23 cellular contexts compared by ENCODE assay signal in the genomic region with DNA sequence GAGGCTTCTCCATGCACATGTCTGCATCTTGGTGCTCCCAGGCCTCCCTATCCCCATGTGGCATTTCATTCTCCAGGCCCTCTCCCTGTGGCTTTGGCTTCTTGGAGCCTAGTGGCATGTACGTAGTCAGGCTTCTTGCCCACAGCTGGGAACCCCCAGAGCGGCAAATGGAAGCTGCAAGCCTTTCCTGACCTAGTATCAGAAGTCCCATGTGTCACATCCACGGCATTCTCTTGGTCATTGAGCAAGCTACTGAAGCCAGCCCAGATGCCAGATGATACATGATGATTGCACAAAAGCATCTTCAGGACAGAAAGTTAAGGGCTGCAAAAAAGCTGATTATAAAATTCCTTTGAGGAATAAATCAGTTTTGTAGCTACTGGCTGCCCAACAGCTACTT.
DNase-seq lines count a peak whose midpoint lies in the region; ATAC-seq and TF ChIP-seq lines count a peak whose summit lies in the region.
"Had no signal": no experiment of that assay in that cellular context is flagged by ENCODE, and none has a peak within 500 bp of the region (broad histone marks: within the 10 kb centered on the region; RNA-seq: fewer than 3 reads in every experiment).

No MANE protein-coding gene starts in this region.

- BruUV-seq in IMR-90 (replicated peaks; lab: Mats Ljungman, UMichigan) (no TSS peak), PC-3 (replicated peaks; lab: Mats Ljungman, UMichigan) (no TSS peak)

- TF ChIP-seq CTCF in BJ (IDR thresholded peaks at IDR 0.05; ENCODE audit: insufficient read depth, low read depth, low read length) (no peak), IMR-90 (conservative IDR thresholded peaks at IDR 0.05; ENCODE audit: low read depth, low read length) (no peak), osteoblast (IDR thresholded peaks at IDR 0.05; ENCODE audit: extremely low read depth, low read depth, low read length) (no peak), PC-3 (conservative IDR thresholded peaks at IDR 0.05; ENCODE audit: low read depth, low read length) (no peak)

- H3K4ac ChIP-seq in IMR-90 (ENCODE audit: low read depth, low read length) = peak overlapping the region; percentile 5; the same call in 1 of the 2 replicates

- no peaks in the 10 kb centered on the region for H3K9me2 ChIP-seq in PC-3 (replicated peaks; ENCODE audit: low read length)

- no peak overlapping the region for H2AFZ ChIP-seq in IMR-90 (replicated peaks; ENCODE audit: low read length, poor library complexity)
- peak overlapping the region; percentile 2 for H2AFZ ChIP-seq in osteoblast (ENCODE audit: low read length)
- H2AFZ ChIP-seq in PC-3 (ENCODE audit: low read length) = no peak overlapping the region

- H3K9ac ChIP-seq in IMR-90 (ENCODE audit: low read depth, low read length) (no peak overlapping the region), PC-3 (ENCODE audit: low read length) (no peak overlapping the region)

- H3K79me2 ChIP-seq in osteoblast (ENCODE audit: insufficient read depth, low read length) (no peaks in the 10 kb centered on the region), PC-3 (ENCODE audit: low read length) (no peaks in the 10 kb centered on the region)

- no peaks in the 10 kb centered on the region for H3K27me3 ChIP-seq in BJ (ENCODE audit: control insufficient read depth, insufficient read depth, low read length)
- H3K27me3 ChIP-seq in IMR-90 (ENCODE audit: control insufficient read depth, insufficient read depth, low read length) = no peaks in the 10 kb centered on the region
- H3K27me3 ChIP-seq in osteoblast (ENCODE audit: insufficient read depth, low read length) = no peaks in the 10 kb centered on the region
- H3K27me3 ChIP-seq in PC-3 (ENCODE audit: low read length) = peaks cover 35% of the 10 kb centered on the region; the same call in 1 of the 2 replicates
- H3K27me3 ChIP-seq: BE2C, cardiac muscle cell, suprapubic skin had no signal

- TF ChIP-seq RAD21 in IMR-90 (IDR thresholded peaks at IDR 0.05; ENCODE audit: low read length) = no peak

- peak overlapping the region; percentile 7; the same call in 1 of the 2 replicates for H2AK5ac ChIP-seq in IMR-90 (ENCODE audit: low read depth, low read length)

- ATAC-seq in IMR-90 (ENCODE audit: low read depth) (peak; percentile 41), PC-3 (no peak), GM21423 (IDR thresholded peaks at IDR 0.05; ENCODE audit: unreplicated experiment) (no peak), GM19023 (IDR thresholded peaks at IDR 0.05; ENCODE audit: unreplicated experiment) (no peak)
- ATAC-seq: activated naive CD4-positive, alpha-beta T cell treated with anti-CD3 and anti-CD28 coated beads, Interleukin-2, amount 50 U/mL, for 72 hours; Panc1 had no signal

- peak overlapping the region; percentile 45; the same call in 1 of the 2 replicates for H2BK120ac ChIP-seq in IMR-90 (ENCODE audit: low read depth, low read length)

- no peak overlapping the region; the same call in 1 of the 2 replicates for H3K18ac ChIP-seq in IMR-90 (ENCODE audit: low read depth, low read length)

- H3K14ac ChIP-seq in IMR-90 (replicated peaks; ENCODE audit: low read depth, low read length) = no peak overlapping the region

- in situ Hi-C loops in IMR-90 (cut with MboI; ENCODE audit: low sequenced_read_pairs) = no loop called here

- POLR2A ChIA-PET in BJ (lab: Charles Lee) (no interaction called here), IMR-90 (lab: Charles Lee; ENCODE audit: unreplicated experiment) (no interaction called here), PC-3 (lab: Charles Lee; ENCODE audit: unreplicated experiment) (no interaction called here)

- H3K56ac ChIP-seq in IMR-90 (ENCODE audit: extremely low read depth, insufficient read depth, low read length) = no peak overlapping the region

- H3K79me1 ChIP-seq in IMR-90 (ENCODE audit: low read depth in 1 of 2, low read length in 2 of 2) = peaks cover 13 to 42% of the 10 kb centered on the region in 2 experiments; a peak in 3 of 4 replicates

- peak overlapping the region; percentile 66; the same call in 1 of the 3 replicates for H2BK15ac ChIP-seq in IMR-90 (ENCODE audit: low read depth, low read length)

- dilution Hi-C loops in IMR-90 (cut with HindIII; ENCODE audit: low sequenced_read_pairs, unreplicated experiment) = no loop called here

- intact Hi-C loops in IMR-90 (cut with micrococcal nuclease) = loop anchor here (10.0 kb wide), 1 partner anchor 568 kb away; no protein-coding TSS in a partner anchor
- intact Hi-C loops in PC-3 (cut with micrococcal nuclease) = no loop called here

- H2BK20ac ChIP-seq in IMR-90 (ENCODE audit: low read depth, low read length) = peak overlapping the region; percentile 4; the same call in 1 of the 2 replicates

- TF ChIP-seq POLR2A in IMR-90 (IDR thresholded peaks at IDR 0.05; ENCODE audit: low read depth, low read length) = no peak

- peaks cover 24% of the 10 kb centered on the region for H3K9me1 ChIP-seq in IMR-90 (ENCODE audit: insufficient read depth, low read length)

- H3F3A ChIP-seq in PC-3 (ENCODE audit: low read length, unreplicated experiment) = no peaks in the 10 kb centered on the region

- H3K9me3 ChIP-seq in IMR-90 (ENCODE audit: control insufficient read depth, insufficient read depth, low read length) (no peaks in the 10 kb centered on the region), osteoblast (ENCODE audit: low read depth, low read length) (no peaks in the 10 kb centered on the region), PC-3 (ENCODE audit: low read length) (no peaks in the 10 kb centered on the region)
- H3K9me3 ChIP-seq: BE2C, suprapubic skin had no signal

- H2BK5ac ChIP-seq in IMR-90 (ENCODE audit: low read depth, low read length, poor library complexity, severe bottlenecking) = peak overlapping the region; percentile 5

- WGBS in IMR-90 (ENCODE audit: extremely low coverage in 2 of 2, insufficient read length in 1 of 2), 2 experiments = 94% methylated on average over 3 of the region's 3 CpGs; no CpG with 5 or more reads in 1 of the 2 experiments

- no peak overlapping the region for H3K4me3 ChIP-seq in BJ (ENCODE audit: low read depth, low read length)
- no peak overlapping the region for H3K4me3 ChIP-seq in IMR-90 (ENCODE audit: insufficient read depth, low read depth, low read length)
- H3K4me3 ChIP-seq in osteoblast (ENCODE audit: insufficient read depth, low read length) = no peak overlapping the region
- H3K4me3 ChIP-seq in PC-3 (ENCODE audit: low read length) = no peak overlapping the region
- H3K4me3 ChIP-seq: cardiac muscle cell, suprapubic skin had no signal

- H3K4me2 ChIP-seq in IMR-90 (ENCODE audit: low read depth, low read length) (no peak overlapping the region), osteoblast (ENCODE audit: insufficient read depth, low read length) (peak overlapping the region; percentile 26), PC-3 (ENCODE audit: low read length) (no peak overlapping the region)

- DNase-seq in BJ (ENCODE audit: low read depth) (peak; percentile 10), IMR-90 (peak; percentile 59), fibroblast of gingiva (ENCODE audit: low read depth) (peak; percentile 92), osteoblast (ENCODE audit: insufficient read length, low spot score, missing footprints) (no peak), PC-3 (no peak), NCI-H146 treated with DMSO at 0.1 percent for 48 hours (lab: John Stamatoyannopoulos, UW; ENCODE audit: unreplicated experiment) (no peak)
- DNase-seq: activated CD4-positive, alpha-beta T cell treated with anti-CD3 and anti-CD28 coated beads, Interleukin-2, amount 50 U/mL, for 48 hours; activated T-cell treated with anti-CD3 and anti-CD28 coated beads, Interleukin-2, amount 50 U/mL, for 1 hour; BE2C; Calu3; effector CD8-positive, alpha-beta T cell; foreskin melanocyte; GDM1; H9; NCI-H1436 treated with DMSO at 0.1 percent for 48 hours; stimulated activated CD4-positive, alpha-beta T cell treated with anti-CD3 and anti-CD28 coated beads, Interleukin-4, amount 100 ng/mL, for 24 hours; SW 1271 had no signal

- no peak overlapping the region for H2AK9ac ChIP-seq in IMR-90 (replicated peaks; ENCODE audit: low read depth, low read length, poor library complexity)

- H4K5ac ChIP-seq in IMR-90 (ENCODE audit: low read depth, low read length) = no peak overlapping the region

- H3K4me1 ChIP-seq in IMR-90 (ENCODE audit: control insufficient read depth, insufficient read depth, low read length) (peaks cover 21% of the 10 kb centered on the region), osteoblast (ENCODE audit: insufficient read depth, low read length) (peaks cover 51% of the 10 kb centered on the region), PC-3 (ENCODE audit: insufficient read depth, low read length) (peaks cover 14% of the 10 kb centered on the region)
- H3K4me1 ChIP-seq: BE2C had no signal

- CTCF ChIA-PET in BJ (lab: Yijun Ruan, JAX) = interaction anchor here (1.2 to 2.2 kb wide), 2 partner anchors 67 to 557 kb away, joined by 3 to 8 read pairs; no protein-coding TSS in a partner anchor
- CTCF ChIA-PET in IMR-90 (lab: Yijun Ruan, JAX) = no interaction called here
- CTCF ChIA-PET in PC-3 (lab: Charles Lee) = no interaction called here

- H3K27ac ChIP-seq in IMR-90 (ENCODE audit: insufficient read depth, low read length) (no peak overlapping the region), osteoblast (ENCODE audit: low read depth, low read length) (peak overlapping the region; percentile 77), PC-3 (ENCODE audit: low read length) (no peak overlapping the region)
- H3K27ac ChIP-seq: cardiac muscle cell, suprapubic skin had no signal

- peaks cover 4% of the 10 kb centered on the region; the same call in 1 of the 2 replicates for H4K20me1 ChIP-seq in IMR-90 (ENCODE audit: insufficient read depth, low read length)
- H4K20me1 ChIP-seq in osteoblast (ENCODE audit: insufficient read depth, low read length) = no peaks in the 10 kb centered on the region
- H4K20me1 ChIP-seq in PC-3 (ENCODE audit: low read length) = no peaks in the 10 kb centered on the region

- H3K36me3 ChIP-seq in BJ (ENCODE audit: control insufficient read depth, insufficient read depth, low read length) = no peaks in the 10 kb centered on the region
- no peaks in the 10 kb centered on the region for H3K36me3 ChIP-seq in IMR-90 (ENCODE audit: control insufficient read depth, insufficient read depth, low read length)
- H3K36me3 ChIP-seq in osteoblast (ENCODE audit: insufficient read depth, low read length) = no peaks in the 10 kb centered on the region
- no peaks in the 10 kb centered on the region for H3K36me3 ChIP-seq in PC-3 (ENCODE audit: low read depth, low read length)
- H3K36me3 ChIP-seq: BE2C, cardiac muscle cell, suprapubic skin had no signal

- no peak overlapping the region for H3K23ac ChIP-seq in IMR-90 (ENCODE audit: low read depth, low read length)

- peak overlapping the region in 1 of 2 experiments; percentile 41; a peak in 1 of 4 replicates for H4K8ac ChIP-seq in IMR-90 (ENCODE audit: low read depth in 2 of 2, low read length in 2 of 2)

- 0 out of 2 replicates have a peak overlapping the region, but pooled peaks have one; percentile 1 for H4K91ac ChIP-seq in IMR-90 (ENCODE audit: insufficient read depth, low read depth, low read length)

TF ChIP-seq in IMR-90, 13 proteins besides CTCF, POLR2A, EP300 and RAD21 (continues in another document):
- no peak for TF ChIP-seq RFX5 (IDR thresholded peaks at IDR 0.05; ENCODE audit: low read depth, low read length)
- peak; percentile 88 for TF ChIP-seq CEBPB (IDR thresholded peaks at IDR 0.05; ENCODE audit: low read depth, low read length)
- no peak for TF ChIP-seq NFE2L2 (IDR thresholded peaks at IDR 0.05; ENCODE audit: low read depth, low read length)
- no peak for TF ChIP-seq FOS (IDR thresholded peaks at IDR 0.05; ENCODE audit: low read depth, low read length)

Comparison
In these comparisons a context has a peak if more than half of its experiments do, and no peak if none do; other contexts are left out.
1. DNase-seq: peak in BJ (single experiment), IMR-90 (single experiment) and fibroblast of gingiva (single experiment); none in osteoblast (single experiment), PC-3 (single experiment) and NCI-H146 treated with DMSO at 0.1 percent for 48 hours (single experiment).